In genomic region chr12:50283230-50283923, GRCh38 we compare ENCODE assay signal across 1 cellular context.
TF ChIP-seq lines count a peak whose summit lies in the region.

TSS of gene LIMA1 (minus strand) at chr12:50283520. CDS start at chr12:50248751, 34,769 bp downstream.

TF ChIP-seq in K562, 482 proteins besides CTCF, POLR2A, EP300 and RAD21 (continued from another document):
- TF ChIP-seq ZBTB11 (CRISPR knock-in tag; IDR thresholded peaks at IDR 0.05) (peak in 1 of 3 experiments; percentile 62; a peak in 1 of 6 replicates), JUN (IDR thresholded peaks at IDR 0.05; ENCODE audit: borderline replicate concordance, low read depth, low read length) (peak; percentile 53; the same call in 1 of the 2 replicates), JUN (CRISPR knock-in tag; IDR thresholded peaks at IDR 0.05; ENCODE audit: borderline replicate concordance) (no peak), ATF7 (IDR thresholded peaks at IDR 0.05) (peak; percentile 60), SP1 (CRISPR knock-in tag; IDR thresholded peaks at IDR 0.05) (peak; percentile 64), CC2D1A (IDR thresholded peaks at IDR 0.05) (no peak), NKRF (IDR thresholded peaks at IDR 0.05; ENCODE audit: borderline replicate concordance) (peak; percentile 66; the same call in 1 of the 2 replicates), MBD2 (IDR thresholded peaks at IDR 0.05; ENCODE audit: borderline replicate concordance, low read depth) (peak; percentile 44; the same call in 1 of the 2 replicates)
